In the genomic region with DNA sequence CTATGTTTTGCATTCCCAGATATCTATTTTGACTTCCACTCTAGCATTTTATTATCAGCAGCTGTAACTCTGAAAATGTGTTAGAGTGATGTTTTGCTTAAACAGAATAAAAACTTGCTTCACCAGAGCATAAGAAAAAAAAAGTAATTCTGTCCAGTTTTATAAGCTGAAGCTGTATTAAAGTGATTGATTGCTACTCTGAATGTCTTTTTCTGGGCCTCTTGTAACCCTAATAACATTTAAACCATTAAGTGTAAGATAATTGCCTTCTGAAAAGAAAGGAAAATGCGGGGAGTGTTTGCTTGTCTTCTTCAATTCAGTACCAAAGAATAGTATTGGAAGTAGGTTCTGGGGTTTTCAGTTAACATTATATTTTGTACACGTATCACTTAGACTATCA, we compare ENCODE assay signal across 14 cellular contexts.
"Had no signal": no experiment of that assay in that cellular context is flagged by ENCODE, and none has a peak within 500 bp of the region (broad histone marks: within the 10 kb centered on the region; RNA-seq: fewer than 3 reads in every experiment).

No MANE protein-coding gene starts in this region.

- H3K27ac Mint-ChIP-seq: activated naive CD4-positive, alpha-beta T cell treated with anti-CD3 and anti-CD28 coated beads, Interleukin-2, amount 10 ng/mL, durations not matched to agents 7 days and 5 days; activated T-helper 2 cell treated with anti-CD3 and anti-CD28 coated beads, Interferon-gamma antibody, Interleukin-2, Interleukin-4, amounts not matched to agents 10 μg/mL and 5 μg/mL and 100 μg/mL, durations not matched to agents 14 hours and 24 hours and 36 hours; endodermal cell; naive thymus-derived CD4-positive, alpha-beta T cell; stimulated activated memory B cell treated with anti-CD40 and anti-IgM and Interleukin-4, amounts not matched to agents 10 μg/mL and 1 μg/mL and 100 μg/mL, for 72 hours had no signal

- H3K27me3 ChIP-seq: ascending aorta had no signal

- H3K4me3 Mint-ChIP-seq: activated naive CD4-positive, alpha-beta T cell treated with anti-CD3 and anti-CD28 coated beads, Interleukin-2, amount 10 ng/mL, durations not matched to agents 7 days and 5 days; endodermal cell; naive thymus-derived CD4-positive, alpha-beta T cell; stimulated activated memory B cell treated with anti-CD40 and anti-IgM and Interleukin-4, amounts not matched to agents 10 μg/mL and 1 μg/mL and 100 μg/mL, for 72 hours had no signal

- DNase-seq: activated CD4-positive, CD25-positive, alpha-beta regulatory T cell treated with anti-CD3 and anti-CD28 coated beads, Interleukin-2, amount 50 U/mL, for 72 hours; activated naive CD4-positive, alpha-beta T cell treated with anti-CD3 and anti-CD28 coated beads, Interleukin-2, amount 10 ng/mL, durations not matched to agents 7 days and 5 days; activated T-cell treated with anti-CD3 and anti-CD28 coated beads, Interleukin-2, amount 50 U/mL, for 1 hour; dorsolateral prefrontal cortex; endodermal cell; left colon; mucosa of descending colon; naive thymus-derived CD4-positive, alpha-beta T cell; retina; stimulated activated CD4-positive, alpha-beta T cell treated with anti-CD3 and anti-CD28 coated beads, Interleukin-2, amount 100 ng/mL, for 48 hours; tibial artery had no signal

- H3K27ac ChIP-seq: ascending aorta, tibial artery had no signal

- H3K27me3 Mint-ChIP-seq: stimulated activated memory B cell treated with anti-CD40 and anti-IgM and Interleukin-4, amounts not matched to agents 10 μg/mL and 1 μg/mL and 100 μg/mL, for 72 hours had no signal

- H3K9me3 ChIP-seq: ascending aorta, mucosa of descending colon, tibial artery had no signal

- H3K4me3 ChIP-seq: ascending aorta, dorsolateral prefrontal cortex, mucosa of descending colon, tibial artery had no signal

- H3K36me3 Mint-ChIP-seq: activated naive CD4-positive, alpha-beta T cell treated with anti-CD3 and anti-CD28 coated beads, Interleukin-2, amount 10 ng/mL, durations not matched to agents 7 days and 5 days; naive thymus-derived CD4-positive, alpha-beta T cell; stimulated activated memory B cell treated with anti-CD40 and anti-IgM and Interleukin-4, amounts not matched to agents 10 μg/mL and 1 μg/mL and 100 μg/mL, for 72 hours had no signal

- H3K9me3 Mint-ChIP-seq: activated naive CD4-positive, alpha-beta T cell treated with anti-CD3 and anti-CD28 coated beads, Interleukin-2, amount 10 ng/mL, durations not matched to agents 7 days and 5 days; activated T-helper 2 cell treated with anti-CD3 and anti-CD28 coated beads, Interferon-gamma antibody, Interleukin-2, Interleukin-4, amounts not matched to agents 10 μg/mL and 5 μg/mL and 100 μg/mL, durations not matched to agents 14 hours and 24 hours and 36 hours; endodermal cell; stimulated activated memory B cell treated with anti-CD40 and anti-IgM and Interleukin-4, amounts not matched to agents 10 μg/mL and 1 μg/mL and 100 μg/mL, for 72 hours had no signal

- H3K4me1 Mint-ChIP-seq: activated naive CD4-positive, alpha-beta T cell treated with anti-CD3 and anti-CD28 coated beads, Interleukin-2, amount 10 ng/mL, durations not matched to agents 7 days and 5 days had no signal

- H3K36me3 ChIP-seq: ascending aorta, tibial artery had no signal
